In genomic region chr11:92764128-92764527, GRCh38 we compare ENCODE assay signal across 21 cellular contexts.
"Had no signal": no experiment of that assay in that cellular context is flagged by ENCODE, and none has a peak within 500 bp of the region (broad histone marks: within the 10 kb centered on the region; RNA-seq: fewer than 3 reads in every experiment).

No MANE protein-coding gene starts in this region.

- H3K36me3 Mint-ChIP-seq: natural killer cell; stimulated activated memory B cell treated with anti-CD40 and anti-IgM and Interleukin-4, amounts not matched to agents 10 μg/mL and 1 μg/mL and 100 μg/mL, for 72 hours had no signal

- FAIRE-seq: frontal cortex, islet of Langerhans had no signal

- DNase-seq: cortex of kidney; dorsolateral prefrontal cortex; effector CD8-positive, alpha-beta T cell; heart left ventricle; hippocampal formation; kidney glomerular epithelial cell; mammary epithelial cell; natural killer cell; psoas muscle; retina; right lobe of liver; stimulated activated CD4-positive, alpha-beta T cell treated with anti-CD3 and anti-CD28 coated beads, Interleukin-4, amount 100 ng/mL, for 1 hour; stimulated activated CD8-positive, alpha-beta memory T cell treated with anti-CD3 and anti-CD28 coated beads, Interleukin-4, amount 100 ng/mL, for 48 hours; tibial artery; upper lobe of right lung had no signal

- H3K27ac ChIP-seq: heart left ventricle, parathyroid adenoma, psoas muscle, right lobe of liver, tibial artery, upper lobe of right lung, vagina had no signal

- H3K4me3 ChIP-seq: dorsolateral prefrontal cortex, heart left ventricle, psoas muscle, right lobe of liver, tibial artery, upper lobe of right lung, vagina had no signal

- H3K4me3 Mint-ChIP-seq: natural killer cell; stimulated activated memory B cell treated with anti-CD40 and anti-IgM and Interleukin-4, amounts not matched to agents 10 μg/mL and 1 μg/mL and 100 μg/mL, for 72 hours; stimulated activated naive CD8-positive, alpha-beta T cell treated with anti-CD3 and anti-CD28 coated beads, Interleukin-15, Interleukin-2, amounts not matched to agents 100 ng/mL and 50 ng/mL, for 24 hours had no signal

- H3K27me3 ChIP-seq: heart left ventricle, right lobe of liver, tibial artery, upper lobe of right lung, vagina had no signal

- H3K27ac Mint-ChIP-seq: natural killer cell; stimulated activated memory B cell treated with anti-CD40 and anti-IgM and Interleukin-4, amounts not matched to agents 10 μg/mL and 1 μg/mL and 100 μg/mL, for 72 hours; stimulated activated naive CD8-positive, alpha-beta T cell treated with anti-CD3 and anti-CD28 coated beads, Interleukin-15, Interleukin-2, amounts not matched to agents 100 ng/mL and 50 ng/mL, for 24 hours had no signal

- H3K9me3 ChIP-seq: heart left ventricle, psoas muscle, right lobe of liver, tibial artery, upper lobe of right lung, vagina had no signal

- H3K4me1 ChIP-seq: parathyroid adenoma, psoas muscle, right lobe of liver, upper lobe of right lung, vagina had no signal

- H3K9ac ChIP-seq: parathyroid adenoma had no signal

- H2AFZ ChIP-seq: parathyroid adenoma had no signal

- H3K79me2 ChIP-seq: parathyroid adenoma had no signal

- H3K4me1 Mint-ChIP-seq: stimulated activated memory B cell treated with anti-CD40 and anti-IgM and Interleukin-4, amounts not matched to agents 10 μg/mL and 1 μg/mL and 100 μg/mL, for 72 hours had no signal

- H3K9me3 Mint-ChIP-seq: stimulated activated memory B cell treated with anti-CD40 and anti-IgM and Interleukin-4, amounts not matched to agents 10 μg/mL and 1 μg/mL and 100 μg/mL, for 72 hours; stimulated activated naive CD8-positive, alpha-beta T cell treated with anti-CD3 and anti-CD28 coated beads, Interleukin-15, Interleukin-2, amounts not matched to agents 100 ng/mL and 50 ng/mL, for 24 hours had no signal

- H3K36me3 ChIP-seq: heart left ventricle, right lobe of liver, tibial artery, upper lobe of right lung, vagina had no signal
